ENCODE assay signal across 16 cellular contexts in the genomic region with DNA sequence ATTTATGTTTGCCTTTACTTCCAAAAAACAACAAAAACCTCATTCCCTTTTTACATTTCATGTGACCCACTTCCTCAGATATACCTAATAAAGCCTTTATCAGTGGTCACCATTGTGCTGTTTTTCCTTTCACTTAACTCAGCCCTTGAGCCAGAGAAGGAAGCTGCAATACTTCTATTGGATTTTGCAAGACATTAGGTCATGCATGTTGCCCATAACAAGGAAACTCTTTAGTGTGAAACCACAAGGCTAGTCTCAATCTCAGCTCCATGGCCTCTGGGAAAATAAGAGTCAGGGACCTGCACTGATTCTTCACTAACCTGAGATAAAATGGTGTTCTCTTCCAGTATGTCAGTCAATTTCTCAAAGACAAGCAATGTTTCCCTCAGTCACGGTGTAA. TPM values are rescaled to one million over a fixed set of nuclear protein-coding genes. Genes with fewer than 3 reads are reported as not detected.
DNase-seq lines count a peak whose midpoint lies in the region; ATAC-seq, FAIRE-seq and TF ChIP-seq lines count a peak whose summit lies in the region.
"Had no signal": no experiment of that assay in that cellular context is flagged by ENCODE, and none has a peak within 500 bp of the region (broad histone marks: within the 10 kb centered on the region; RNA-seq: fewer than 3 reads in every experiment).

No MANE protein-coding gene starts in this region.

- H3K4ac ChIP-seq in H1 (replicated peaks; ENCODE audit: insufficient read length, low read depth, low read length), result no peak overlapping the region

- POLR2A ChIA-PET in H1 (lab: Charles Lee; ENCODE audit: partially characterized antibody), result no interaction called here

- intact Hi-C loops in CD14-positive monocyte (cut with micrococcal nuclease), result loop anchor here in 1 of 2 donors (5.0 to 10.0 kb wide), 2 partner anchors 33 to 54 kb away; partner anchors contain the start of gene SRI

- no peak overlapping the region for H3K4me3 Mint-ChIP-seq in CD14-positive monocyte
- H3K4me3 Mint-ChIP-seq: activated CD4-positive, alpha-beta T cell treated with anti-CD3 and anti-CD28 coated beads, Interleukin-2, amount 10 ng/mL, durations not matched to agents 7 days and 5 days had no signal

- peak overlapping the region; percentile 79 to 95 (median 91) for H3K27ac Mint-ChIP-seq in CD14-positive monocyte
- H3K27ac Mint-ChIP-seq: activated CD4-positive, alpha-beta T cell treated with anti-CD3 and anti-CD28 coated beads, Interleukin-2, amount 10 ng/mL, durations not matched to agents 7 days and 5 days had no signal

- no peak overlapping the region for H4K5ac ChIP-seq in H1 (ENCODE audit: insufficient read length, low read depth, low read length)

- H3K27ac ChIP-seq in H1 (ENCODE audit: low read depth, low read length) (no peak overlapping the region), liver (ENCODE audit: low read depth in 1 of 2, low read length in 2 of 2) (no peak overlapping the region)
- H3K27ac ChIP-seq: colonic mucosa, transverse colon had no signal

- FAIRE-seq in H1 (lab: Jason Lieb, UNC), result no peak

- no peak overlapping the region for H3K4me3 ChIP-seq in H1 (ENCODE audit: extremely low read depth in 1 of 4, insufficient read depth in 2 of 4, low read depth in 3 of 4, low read length in 4 of 4)
- H3K4me3 ChIP-seq in liver (ENCODE audit: low read depth in 1 of 3, low read length in 3 of 3), result no peak overlapping the region
- H3K4me3 ChIP-seq: colonic mucosa, transverse colon had no signal

- TF ChIP-seq CTCF in CD14-positive monocyte (IDR thresholded peaks at IDR 0.05) (no peak), H1 (IDR thresholded peaks at IDR 0.05; ENCODE audit: control extremely low read depth in 1 of 3, insufficient read depth in 1 of 3, low read depth in 1 of 3, low read length in 3 of 3) (no peak), liver (IDR thresholded peaks at IDR 0.05; ENCODE audit: low read depth, low read length, missing input control) (no peak)

- no peak overlapping the region for H2BK5ac ChIP-seq in H1 (ENCODE audit: low read depth, low read length)

- H3K9me3 ChIP-seq in H1 (ENCODE audit: insufficient read depth in 2 of 2, low read depth in 1 of 2, low read length in 1 of 2) (no peaks in the 10 kb centered on the region), liver (ENCODE audit: control insufficient read depth in 4 of 4, low read length in 3 of 4) (no peaks in the 10 kb centered on the region)
- H3K9me3 ChIP-seq: colonic mucosa, transverse colon had no signal

- DNase-seq in CD14-positive monocyte (ENCODE audit: low spot score), result peak; percentile 48
- DNase-seq in NOMO-1 treated with DMSO at 0.1 percent for 48 hours (lab: John Stamatoyannopoulos, UW; ENCODE audit: unreplicated experiment), result peak; percentile 99
- no peak for DNase-seq in H1 (ENCODE audit: low read depth in 1 of 2, low spot score in 2 of 2)
- no peak for DNase-seq in stimulated activated naive CD4-positive, alpha-beta T cell (lab: John Stamatoyannopoulos, UW)
- DNase-seq in NCI-H2029 treated with DMSO at 0.1 percent for 48 hours (lab: John Stamatoyannopoulos, UW), result no peak
- DNase-seq in SW 1271 (lab: John Stamatoyannopoulos, UW), result no peak
- DNase-seq: activated CD4-positive, alpha-beta T cell treated with anti-CD3 and anti-CD28 coated beads, Interleukin-2, amount 10 ng/mL, durations not matched to agents 7 days and 5 days; activated gamma-delta T cell; colonic mucosa; DND-41; head of caudate nucleus; MM.1S; NCI-H69; transverse colon had no signal

- no peak overlapping the region for H3K4me2 ChIP-seq in H1 (ENCODE audit: insufficient read depth in 1 of 2, low read depth in 2 of 2, low read length in 2 of 2)

- no peak overlapping the region for H3K56ac ChIP-seq in H1 (replicated peaks; ENCODE audit: insufficient read length, low read depth, low read length)

- H4K8ac ChIP-seq in H1 (ENCODE audit: extremely low read depth, insufficient read depth, low read length), result no peak overlapping the region

- H3K23ac ChIP-seq in H1 (ENCODE audit: insufficient read length), result no peak overlapping the region

- peaks cover 1 to 2% (median 2%) of the 10 kb centered on the region in 3 donors for H3K27me3 Mint-ChIP-seq in CD14-positive monocyte (ENCODE audit: low read depth in 3 of 3)
- H3K27me3 Mint-ChIP-seq: activated CD4-positive, alpha-beta T cell treated with anti-CD3 and anti-CD28 coated beads, Interleukin-2, amount 10 ng/mL, durations not matched to agents 7 days and 5 days had no signal

- H3K4me1 Mint-ChIP-seq in CD14-positive monocyte, result peaks cover 47% of the 10 kb centered on the region
- H3K4me1 Mint-ChIP-seq: activated CD4-positive, alpha-beta T cell treated with anti-CD3 and anti-CD28 coated beads, Interleukin-2, amount 10 ng/mL, durations not matched to agents 7 days and 5 days had no signal

- no peak overlapping the region for H3K18ac ChIP-seq in H1 (ENCODE audit: extremely low read depth, low read length)

- no peaks in the 10 kb centered on the region for H3K36me3 ChIP-seq in H1 (ENCODE audit: control insufficient read depth in 2 of 4, insufficient read depth in 4 of 4, low read length in 3 of 4)
- H3K36me3 ChIP-seq in liver (ENCODE audit: control insufficient read depth in 4 of 4, insufficient read depth in 3 of 4, low read depth in 1 of 4, low read length in 3 of 4), result no peaks in the 10 kb centered on the region
- H3K36me3 ChIP-seq: colonic mucosa, transverse colon had no signal

- no peaks in the 10 kb centered on the region for H3K27me3 ChIP-seq in H1 (replicated peaks in 1 of 4; ENCODE audit: control insufficient read depth in 3 of 4, extremely low read depth in 1 of 4, insufficient read depth in 3 of 4, low read length in 3 of 4)
- H3K27me3 ChIP-seq in liver (ENCODE audit: control insufficient read depth in 4 of 4, insufficient read depth in 4 of 4, low read length in 3 of 4), result no peaks in the 10 kb centered on the region
- H3K27me3 ChIP-seq: colonic mucosa, transverse colon had no signal

- no peaks in the 10 kb centered on the region; the same call in 1 of the 2 replicates for H3K23me2 ChIP-seq in H1 (ENCODE audit: low read depth, low read length)

- H3K4me1 ChIP-seq in H1 (replicated peaks in 1 of 4; ENCODE audit: control insufficient read depth in 3 of 4, insufficient read depth in 4 of 4, low read length in 3 of 4), result peaks cover 0 to 4% (median 0%) of the 10 kb centered on the region in 4 experiments; a peak in 1 of 7 replicates
- H3K4me1 ChIP-seq in liver (ENCODE audit: control insufficient read depth in 4 of 4, insufficient read depth in 4 of 4, low read length in 3 of 4), result no peaks in the 10 kb centered on the region
- H3K4me1 ChIP-seq: colonic mucosa, transverse colon had no signal

- no peak for TF ChIP-seq RAD21 in H1 (IDR thresholded peaks at IDR 0.05 in 1 of 2, conservative IDR thresholded peaks at IDR 0.05 in 1 of 2; ENCODE audit: low read depth in 2 of 2, low read length in 2 of 2)
- no peak for TF ChIP-seq RAD21 in liver (IDR thresholded peaks at IDR 0.05)

- no peaks in the 10 kb centered on the region for H3K79me1 ChIP-seq in H1 (ENCODE audit: low read depth, low read length)

- H4K91ac ChIP-seq in H1 (replicated peaks; ENCODE audit: insufficient read length, low read length), result no peak overlapping the region

- 85% methylated on average over 1 of the region's 1 CpG; no CpG with 5 or more reads in 1 of the 2 experiments for WGBS in H1 (ENCODE audit: extremely low coverage in 1 of 2, insufficient coverage in 1 of 2, insufficient read length in 1 of 2, insufficient replicate concordance in 2 of 2, low coverage in 1 of 2, low lambda C conversion rate in 2 of 2, missing lambda C conversion rate in 1 of 2), 2 experiments
- WGBS in liver, result 92% methylated on average over 1 of the region's 1 CpG

- H2BK15ac ChIP-seq in H1 (ENCODE audit: low read length), result no peak overlapping the region

- no peak for ATAC-seq in HG02763 (IDR thresholded peaks at IDR 0.05; ENCODE audit: unreplicated experiment)

- TF ChIP-seq EP300 in H1 (IDR thresholded peaks at IDR 0.05; ENCODE audit: borderline replicate concordance in 1 of 2, low read depth in 2 of 2, low read length in 2 of 2), result no peak

- H2AK5ac ChIP-seq in H1 (ENCODE audit: low read depth, low read length), result no peak overlapping the region

- no peak overlapping the region for H2BK20ac ChIP-seq in H1 (ENCODE audit: low read length)

- H2BK120ac ChIP-seq in H1 (replicated peaks; ENCODE audit: low read depth, low read length), result no peak overlapping the region

- CTCF ChIA-PET in H1 (lab: Charles Lee; ENCODE audit: partially characterized antibody), result interaction anchor here (0.7 to 1.6 kb wide), 3 partner anchors 20 to 68 kb away, joined by 3 to 5 read pairs (median 3); no protein-coding TSS in a partner anchor

- no peak overlapping the region for H2BK12ac ChIP-seq in H1 (ENCODE audit: low read depth, low read length)

- H3K9me3 Mint-ChIP-seq in CD14-positive monocyte, result peaks cover 0 to 3% (median 0%) of the 10 kb centered on the region in 7 donors
- H3K9me3 Mint-ChIP-seq: activated CD4-positive, alpha-beta T cell treated with anti-CD3 and anti-CD28 coated beads, Interleukin-2, amount 10 ng/mL, durations not matched to agents 7 days and 5 days had no signal

- H3K14ac ChIP-seq in H1 (ENCODE audit: insufficient read length), result no peak overlapping the region

- H3K9ac ChIP-seq in H1 (replicated peaks in 1 of 4; ENCODE audit: extremely low read depth in 1 of 4, low read depth in 3 of 4, low read length in 3 of 4) (no peak overlapping the region), liver (ENCODE audit: low read depth in 1 of 2, low read length in 2 of 2) (no peak overlapping the region)

- no peaks in the 10 kb centered on the region for H4K20me1 ChIP-seq in H1 (replicated peaks in 1 of 2; ENCODE audit: control insufficient read depth in 1 of 2, insufficient read depth in 2 of 2, low read length in 2 of 2)

- no peaks in the 10 kb centered on the region for H3K79me2 ChIP-seq in H1 (ENCODE audit: control insufficient read depth in 1 of 2, insufficient read depth in 2 of 2, low read length in 2 of 2)

- no peak for TF ChIP-seq POLR2A in H1 (IDR thresholded peaks at IDR 0.05; ENCODE audit: control extremely low read depth in 1 of 2, low read depth in 2 of 2, low read length in 2 of 2)

- peaks cover 38 to 39% of the 10 kb centered on the region in 2 donors for H3K36me3 Mint-ChIP-seq in CD14-positive monocyte

- H2AFZ ChIP-seq in H1 (ENCODE audit: low read length), result 0 out of 2 replicates have a peak overlapping the region, but pooled peaks have one; percentile 3

RNA-seq across cellular contexts. Expression of gene STEAP4, which starts 27.8 kb away (rescaled TPM):
- polyA plus RNA-seq in CD14-positive monocyte, result 10 to 100 TPM; 26.2 to 40.0 TPM
- 0.08 TPM in 1 of 2 replicates, not detected in the other for total RNA-seq in H1 (2021; fragmentation: NEBNext Ultra II Directional; extraction: Animal tissue kit (Norgen Biotek cat#: 25700))
- polyA plus RNA-seq in H1 (2011; rRNA removed), result under 0.01 and 0.02 TPM in 2 replicates
- polyA plus RNA-seq in H1 (2011; cell fraction: cytosol; rRNA removed), result not detected
- not detected for polyA plus RNA-seq in H1 (2011; cell fraction: nucleus; rRNA removed)
- polyA plus RNA-seq in H1 (2012, experiment 1 of 2), result 0.03 to 0.04 TPM in 2 of 4 replicates, not detected in the others
- not detected for polyA plus RNA-seq in H1 (2012, experiment 2 of 2)
- polyA plus RNA-seq in H1 (2013, experiment 1 of 2), result 0.06 TPM
- 0.04 TPM for polyA plus RNA-seq in H1 (2013, experiment 2 of 2)
- not detected in 2 replicates for polyA minus RNA-seq in H1 (2011; rRNA and poly(A)+ RNA removed)
- not detected for polyA minus RNA-seq in H1 (2011; cell fraction: cytosol; rRNA and poly(A)+ RNA removed)
- polyA minus RNA-seq in H1 (2011; cell fraction: nucleus; rRNA and poly(A)+ RNA removed), result not detected
- total RNA-seq in liver, result 10 to 100 TPM in 1 of 2 donors, 1 to 10 TPM in 1; 3.7 to 43.8 TPM
- 10 to 100 TPM in 1 of 2 donors, 1 to 10 TPM in 1; 8.7 to 16.9 TPM for polyA plus RNA-seq in liver
- total RNA-seq: activated CD4-positive, alpha-beta T cell treated with anti-CD3 and anti-CD28 coated beads, Interleukin-2, amount 10 ng/mL, durations not matched to agents 7 days and 5 days had no signal

RNA-seq across cellular contexts. Expression of gene SRI, which starts 59.0 kb away (rescaled TPM):
- polyA plus RNA-seq in CD14-positive monocyte (100 to 1,000 TPM; 216 to 238 TPM), H1 (2011; rRNA removed) (64.8 and 118 TPM in 2 replicates), liver (10 to 100 TPM; 24.7 to 54.6 TPM)
- 168 and 170 TPM in 2 replicates for total RNA-seq in H1 (2021; fragmentation: NEBNext Ultra II Directional; extraction: Animal tissue kit (Norgen Biotek cat#: 25700))
- polyA plus RNA-seq in H1 (2011; cell fraction: cytosol; rRNA removed), result 103 TPM
- 83.2 TPM for polyA plus RNA-seq in H1 (2011; cell fraction: nucleus; rRNA removed)
- 201 to 235 TPM (median 212 TPM) in 4 replicates for polyA plus RNA-seq in H1 (2012, experiment 1 of 2)
- 83.4 TPM for polyA plus RNA-seq in H1 (2012, experiment 2 of 2)
- polyA plus RNA-seq in H1 (2013, experiment 1 of 2), result 129 TPM
- polyA plus RNA-seq in H1 (2013, experiment 2 of 2), result 133 TPM
- polyA minus RNA-seq in H1 (2011; rRNA and poly(A)+ RNA removed), result 72.3 and 82.0 TPM in 2 replicates
- 46.0 TPM for polyA minus RNA-seq in H1 (2011; cell fraction: cytosol; rRNA and poly(A)+ RNA removed)
- 31.3 TPM for polyA minus RNA-seq in H1 (2011; cell fraction: nucleus; rRNA and poly(A)+ RNA removed)
- total RNA-seq in liver, result 10 to 100 TPM; 20.4 to 70.0 TPM

Comparison
In these comparisons a context has a peak if more than half of its experiments do, and no peak if none do; other contexts are left out.
1. DNase-seq: peak in CD14-positive monocyte (single experiment) and NOMO-1 treated with DMSO at 0.1 percent for 48 hours (single experiment); none in H1 (0 of 2), stimulated activated naive CD4-positive, alpha-beta T cell (0 of 6), NCI-H2029 treated with DMSO at 0.1 percent for 48 hours (single experiment) and SW 1271 (0 of 2).
2. RNA of gene STEAP4, which starts 27.8 kb away (polyA plus RNA-seq): 26.2 to 40.0 TPM in CD14-positive monocyte and 8.7 to 16.9 TPM in liver; under 0.01 to 0.06 TPM in H1; every median in the first group is over 4 times any median in the second.